ENCODE assay signal across 7 cellular contexts in genomic region chr17:42798383-42799380, GRCh38. TPM values are rescaled to one million over a fixed set of nuclear protein-coding genes. Genes with fewer than 3 reads are reported as not detected.
DNase-seq lines count a peak whose midpoint lies in the region; ATAC-seq, FAIRE-seq and TF ChIP-seq lines count a peak whose summit lies in the region.

Gene CNTD1, plus strand, starts transcription at chr17:42798861. Its CDS starts 207 bp downstream, at chr17:42799068.
Gene COA3, minus strand, starts transcription at chr17:42798704. Its CDS starts 23 bp downstream, at chr17:42798681.

- TF ChIP-seq CTCF in HepG2 (CRISPR knock-in tag; IDR thresholded peaks at IDR 0.05) = peak; percentile 42

- no TSS peak for BruUV-seq in HepG2 (replicated peaks; lab: Mats Ljungman, UMichigan)

- WGBS in HepG2 (ENCODE audit: low lambda C conversion rate) = 35% methylated on average over 51 of the region's 66 CpGs

- H3K4me2 ChIP-seq in HepG2 (ENCODE audit: low read depth, low read length) = peak within 1 kb of the TSS; percentile 100

- TF ChIP-seq RAD21 in HepG2 (CRISPR knock-in tag; IDR thresholded peaks at IDR 0.05) = peak; percentile 67

- POLR2A ChIA-PET in HepG2 (lab: Yijun Ruan, JAX) = interaction anchor here (0.6 to 12.5 kb wide), 31 partner anchors 9 to 517 kb away, joined by 3 to 278 read pairs (median 5); partner anchors contain the start of genes BECN1, PLEKHH3, PSMC3IP and PSME3

- intact Hi-C loops in HepG2 (cut with micrococcal nuclease; ENCODE audit: unreplicated experiment) = loop anchor here (2.0 kb wide), 1 partner anchor 26 kb away; the partner anchor contains the start of gene BECN1

- CTCF ChIA-PET in HepG2 (lab: Yijun Ruan, JAX; ENCODE audit: low intra/inter-chr PET ratio, low total read pairs) = no interaction called here

- in situ Hi-C loops in HepG2 (cut with HindIII; ENCODE audit: extremely low pct_ligation_motif_present, low pct_unique_long_range_greater_than_20kb) = no loop called here

- TF ChIP-seq EP300 in HepG2 (IDR thresholded peaks at IDR 0.05; ENCODE audit: low read depth in 2 of 2, low read length in 2 of 2) = peak in 1 of 2 experiments; percentile 34; a peak in 1 of 4 replicates
- TF ChIP-seq EP300 in HepG2 (CRISPR knock-in tag; IDR thresholded peaks at IDR 0.05; ENCODE audit: borderline replicate concordance) = no peak; the same call in 1 of the 2 replicates

- H3K9ac ChIP-seq in HepG2 (ENCODE audit: insufficient read depth, low read depth, low read length) = peak within 1 kb of the TSS; percentile 94

- no peaks in the 10 kb centered on the region for H3K9me3 ChIP-seq in HepG2 (ENCODE audit: low read length)

- peaks cover 58% of the 10 kb centered on the region for H3K4me1 ChIP-seq in HepG2 (ENCODE audit: insufficient read depth, low read length)

- H3K4me3 ChIP-seq in HepG2 (replicated peaks in 1 of 3; ENCODE audit: insufficient read depth in 1 of 3, low read depth in 2 of 3, low read length in 3 of 3) = peak within 1 kb of the TSS; percentile 88 to 94 (median 94)

- peak; percentile 77 to 92 for TF ChIP-seq POLR2A in HepG2 (IDR thresholded peaks at IDR 0.05; ENCODE audit: insufficient read depth in 1 of 2, low read depth in 2 of 2, low read length in 2 of 2)

- peak; percentile 74 for DNase-seq in NCI-H510A treated with DMSO at 0.1 percent for 48 hours (lab: John Stamatoyannopoulos, UW)
- peak; percentile 62 to 77 for DNase-seq in activated CD4-positive, alpha-beta T cell treated with anti-CD3 and anti-CD28 coated beads, Interleukin-2, amount 50 U/mL, for 24 hours (ENCODE audit: low read depth in 1 of 2, low spot score in 1 of 2)
- DNase-seq in dermis blood vessel endothelial cell = peak; percentile 91
- peak; percentile 88 for DNase-seq in HepG2 (ENCODE audit: low spot score)
- DNase-seq in stimulated activated CD4-positive, alpha-beta T cell treated with anti-CD3 and anti-CD28 coated beads, Interleukin-2, amount 100 ng/mL, for 4 hours (ENCODE audit: low read depth) = peak; percentile 62

- H3K79me2 ChIP-seq in HepG2 (ENCODE audit: insufficient read depth, low read length) = peaks cover 19% of the 10 kb centered on the region

- peak within 1 kb of the TSS; percentile 13 for H2AFZ ChIP-seq in HepG2 (ENCODE audit: low read length)

- H3K27ac ChIP-seq in HepG2 (ENCODE audit: extremely low read length, insufficient read depth, low read length) = peak within 1 kb of the TSS; percentile 88

- peak; percentile 28 for FAIRE-seq in HepG2 (lab: Jason Lieb, UNC)

- H3K36me3 ChIP-seq in HepG2 (replicated peaks in 1 of 2; ENCODE audit: control insufficient read depth in 1 of 2, insufficient read depth in 2 of 2, low read length in 2 of 2) = peaks cover 0 to 2% of the 10 kb centered on the region in 2 experiments; a peak in 3 of 5 replicates

- H3K27me3 ChIP-seq in HepG2 (ENCODE audit: control insufficient read depth in 1 of 2, insufficient read depth in 2 of 2, low read length in 2 of 2) = no peaks in the 10 kb centered on the region; a peak in 2 of 5 replicates

- H4K20me1 ChIP-seq in HepG2 (ENCODE audit: insufficient read depth, low read length) = no peaks in the 10 kb centered on the region

- peak; percentile 82 for ATAC-seq in GM18498 (IDR thresholded peaks at IDR 0.05; ENCODE audit: unreplicated experiment)
- peak; percentile 90 for ATAC-seq in HG03135 (IDR thresholded peaks at IDR 0.05; ENCODE audit: unreplicated experiment)
- peak; percentile 89 for ATAC-seq in HepG2

TF ChIP-seq in HepG2, 621 proteins besides CTCF, POLR2A, EP300 and RAD21 (continues in another document):
- TF ChIP-seq FLYWCH1 (CRISPR knock-in tag; IDR thresholded peaks at IDR 0.05) = no peak
- peak; percentile 94; the same call in 1 of the 2 replicates for TF ChIP-seq SRY (CRISPR knock-in tag; IDR thresholded peaks at IDR 0.05)
- peak; percentile 60; the same call in 1 of the 2 replicates for TF ChIP-seq ZNF790 (CRISPR knock-in tag; IDR thresholded peaks at IDR 0.05; ENCODE audit: borderline replicate concordance)
- no peak for TF ChIP-seq NR3C1 (CRISPR knock-in tag; IDR thresholded peaks at IDR 0.05)
- peak; percentile 43; the same call in 1 of the 2 replicates for TF ChIP-seq KDM4B (CRISPR knock-in tag; IDR thresholded peaks at IDR 0.05)
- TF ChIP-seq ZNF629 (CRISPR knock-in tag; conservative IDR thresholded peaks at IDR 0.05) = peak; percentile 25; the same call in 1 of the 2 replicates
- TF ChIP-seq ZNF746 (CRISPR knock-in tag; IDR thresholded peaks at IDR 0.05) = no peak
- peak; percentile 65; the same call in 1 of the 2 replicates for TF ChIP-seq ZNF710 (CRISPR knock-in tag; IDR thresholded peaks at IDR 0.05; ENCODE audit: borderline replicate concordance)
- peak; percentile 98 for TF ChIP-seq NFKB2 (CRISPR knock-in tag; IDR thresholded peaks at IDR 0.05; ENCODE audit: borderline replicate concordance)
- peak; percentile 96 for TF ChIP-seq XRCC5 (optimal IDR thresholded peaks at IDR 0.05; ENCODE audit: low read length)
- TF ChIP-seq TBX2 (CRISPR knock-in tag; IDR thresholded peaks at IDR 0.05; ENCODE audit: borderline replicate concordance) = peak; percentile 94
- 0 out of 2 replicates have a peak, but pooled peaks have one; percentile 32 for TF ChIP-seq SNAI1 (CRISPR knock-in tag; IDR thresholded peaks at IDR 0.05; ENCODE audit: borderline replicate concordance)
- peak; percentile 83 for TF ChIP-seq ZNF317 (CRISPR knock-in tag; IDR thresholded peaks at IDR 0.05)

RNA-seq across cellular contexts. Expression of gene CNTD1, which starts in this region (rescaled TPM):
- total RNA-seq in dermis blood vessel endothelial cell (0.34 TPM in 1 of 2 replicates, not detected in the other), HepG2 (2016; rRNA removed; fragmentation: Illumina TruSeq; extraction: Trizol) (0.11 TPM in 1 of 2 replicates, not detected in the other)
- not detected in 2 replicates for total RNA-seq in HepG2 (2016; cell fraction: cytosol; rRNA removed; fragmentation: Illumina TruSeq; extraction: Trizol; ENCODE audit: low read depth)
- total RNA-seq in HepG2 (2016; cell fraction: insoluble cytoplasmic fraction; rRNA removed; fragmentation: Illumina TruSeq; extraction: Trizol) = 0.26 and 0.45 TPM in 2 replicates
- total RNA-seq in HepG2 (2016; cell fraction: membrane; rRNA removed; fragmentation: Illumina TruSeq; extraction: Trizol) = not detected in 2 replicates
- total RNA-seq in HepG2 (2016; cell fraction: nucleus; rRNA removed; fragmentation: Illumina TruSeq; extraction: Trizol) = 0.25 TPM in 1 of 2 replicates, not detected in the other
- polyA plus RNA-seq in HepG2 (2011; rRNA removed) = 0.15 and 0.34 TPM in 2 replicates
- 0.16 and 0.17 TPM in 2 replicates for polyA plus RNA-seq in HepG2 (2011; cell fraction: cytosol; rRNA removed)
- polyA plus RNA-seq in HepG2 (2011; cell fraction: nucleus; rRNA removed) = 0.17 TPM in 1 of 2 replicates, not detected in the other
- polyA plus RNA-seq in HepG2 (2012) = 1.8 TPM in 2 replicates
- 0.11 TPM in 1 of 2 replicates, not detected in the other for polyA plus RNA-seq in HepG2 (2016; cell fraction: cytosol; fragmentation: Illumina TruSeq; extraction: Trizol; ENCODE audit: low read depth)
- 0.11 and 0.36 TPM in 2 replicates for polyA plus RNA-seq in HepG2 (2016; cell fraction: insoluble cytoplasmic fraction; fragmentation: Illumina TruSeq; extraction: Trizol; ENCODE audit: low read depth)
- 0.15 and 0.41 TPM in 2 replicates for polyA plus RNA-seq in HepG2 (2016; cell fraction: membrane; fragmentation: Illumina TruSeq; extraction: Trizol; ENCODE audit: low read depth)
- polyA plus RNA-seq in HepG2 (2016; cell fraction: nucleus; fragmentation: Illumina TruSeq; extraction: Trizol; ENCODE audit: insufficient read depth, low read depth) = 0.77 TPM in 1 of 2 replicates, not detected in the other
- not detected in 2 replicates for polyA minus RNA-seq in HepG2 (2011; rRNA and poly(A)+ RNA removed; ENCODE audit: low replicate concordance)
- not detected in 2 replicates for polyA minus RNA-seq in HepG2 (2011; cell fraction: cytosol; rRNA and poly(A)+ RNA removed)
- polyA minus RNA-seq in HepG2 (2011; cell fraction: nucleus; rRNA and poly(A)+ RNA removed) = 0.25 TPM in 1 of 2 replicates, not detected in the other

RNA-seq across cellular contexts. Expression of gene COA3, which starts in this region (rescaled TPM):
- 52.5 and 75.7 TPM in 2 replicates for total RNA-seq in dermis blood vessel endothelial cell
- 202 and 250 TPM in 2 replicates for total RNA-seq in HepG2 (2016; rRNA removed; fragmentation: Illumina TruSeq; extraction: Trizol)
- 66.3 and 72.6 TPM in 2 replicates for total RNA-seq in HepG2 (2016; cell fraction: cytosol; rRNA removed; fragmentation: Illumina TruSeq; extraction: Trizol; ENCODE audit: low read depth)
- total RNA-seq in HepG2 (2016; cell fraction: insoluble cytoplasmic fraction; rRNA removed; fragmentation: Illumina TruSeq; extraction: Trizol) = 201 and 243 TPM in 2 replicates
- 116 TPM in 2 replicates for total RNA-seq in HepG2 (2016; cell fraction: membrane; rRNA removed; fragmentation: Illumina TruSeq; extraction: Trizol)
- total RNA-seq in HepG2 (2016; cell fraction: nucleus; rRNA removed; fragmentation: Illumina TruSeq; extraction: Trizol) = 61.0 and 71.2 TPM in 2 replicates
- polyA plus RNA-seq in HepG2 (2011; rRNA removed) = 130 and 133 TPM in 2 replicates
- 169 and 174 TPM in 2 replicates for polyA plus RNA-seq in HepG2 (2011; cell fraction: cytosol; rRNA removed)
- 33.2 and 38.8 TPM in 2 replicates for polyA plus RNA-seq in HepG2 (2011; cell fraction: nucleus; rRNA removed)
- 92.9 and 124 TPM in 2 replicates for polyA plus RNA-seq in HepG2 (2012)
- polyA plus RNA-seq in HepG2 (2016; cell fraction: cytosol; fragmentation: Illumina TruSeq; extraction: Trizol; ENCODE audit: low read depth) = 63.6 and 67.4 TPM in 2 replicates
- polyA plus RNA-seq in HepG2 (2016; cell fraction: insoluble cytoplasmic fraction; fragmentation: Illumina TruSeq; extraction: Trizol; ENCODE audit: low read depth) = 218 and 224 TPM in 2 replicates
- 91.3 and 92.2 TPM in 2 replicates for polyA plus RNA-seq in HepG2 (2016; cell fraction: membrane; fragmentation: Illumina TruSeq; extraction: Trizol; ENCODE audit: low read depth)
- polyA plus RNA-seq in HepG2 (2016; cell fraction: nucleus; fragmentation: Illumina TruSeq; extraction: Trizol; ENCODE audit: insufficient read depth, low read depth) = 97.0 and 100 TPM in 2 replicates
- polyA minus RNA-seq in HepG2 (2011; rRNA and poly(A)+ RNA removed; ENCODE audit: low replicate concordance) = 55.4 and 74.2 TPM in 2 replicates
- 26.7 and 29.5 TPM in 2 replicates for polyA minus RNA-seq in HepG2 (2011; cell fraction: cytosol; rRNA and poly(A)+ RNA removed)
- 21.8 and 26.5 TPM in 2 replicates for polyA minus RNA-seq in HepG2 (2011; cell fraction: nucleus; rRNA and poly(A)+ RNA removed)

Comparison
In these comparisons a context has a peak if more than half of its experiments do, and no peak if none do; other contexts are left out.
1. Peak in every context shown above with its lines: DNase-seq, ATAC-seq, H3K4me3 ChIP-seq and H3K27ac ChIP-seq.